Comparison of ENCODE assay signal across 8 cellular contexts in genomic region chr13:101415358-101416174, GRCh38. TPM values are rescaled to one million over a fixed set of nuclear protein-coding genes. Genes with fewer than 3 reads are reported as not detected.
DNase-seq lines count a peak whose midpoint lies in the region; ATAC-seq, FAIRE-seq and TF ChIP-seq lines count a peak whose summit lies in the region.

No MANE protein-coding gene starts in this region.

- 12 to 21% methylated on average over 27 to 42 of the region's 43 CpGs for WGBS in pancreas, 2 donors

- peak; percentile 25 to 53 (median 46) for ATAC-seq in pancreas

- no peak for TF ChIP-seq CTCF in GM13977 (IDR thresholded peaks at IDR 0.05; ENCODE audit: extremely low read depth, insufficient read depth, missing control alignments)
- TF ChIP-seq CTCF in epithelial cell of proximal tubule (conservative IDR thresholded peaks at IDR 0.05; ENCODE audit: low read depth, low read length), result no peak
- TF ChIP-seq CTCF in pancreas (IDR thresholded peaks at IDR 0.05), result no peak

- peak overlapping the region in 1 of 4 donors; percentile 5 for H3K27ac ChIP-seq in pancreas

- intact Hi-C loops in pancreas (cut with DNase I), result no loop called here

- in situ Hi-C loops in GM13977 (cut with MboI; ENCODE audit: low pct_unique_long_range_greater_than_20kb, low sequenced_read_pairs, unreplicated experiment), result no loop called here

- FAIRE-seq in pancreas (lab: Jason Lieb, UNC), result no peak

- no peaks in the 10 kb centered on the region for H3K27me3 ChIP-seq in pancreas

- peak; percentile 13 for DNase-seq in GM13977 (ENCODE audit: low spot score)
- peak; percentile 75 for DNase-seq in NCI-H1092 treated with DMSO at 0.1 percent for 48 hours (lab: John Stamatoyannopoulos, UW)
- no peak for DNase-seq in epithelial cell of proximal tubule (ENCODE audit: low read depth)
- peak in 3 of 6 donors; percentile 19 to 71 (median 58) for DNase-seq in pancreas
- no peak for DNase-seq in stimulated activated CD4-positive, alpha-beta T cell treated with anti-CD3 and anti-CD28 coated beads, Interleukin-15, amount 100 ng/mL, for 24 hours
- DNase-seq in GM19238 (ENCODE audit: insufficient read length, low spot score), result no peak
- DNase-seq in HEK293T (ENCODE audit: extremely low spot score), result no peak
- no peak for DNase-seq in stimulated activated CD4-positive, alpha-beta T cell treated with anti-CD3 and anti-CD28 coated beads, Interleukin-4, amount 100 ng/mL, for 4 hours

- POLR2A ChIA-PET in HEK293T (lab: Yijun Ruan, JAX), result no interaction called here

- H3K4me1 ChIP-seq in pancreas, result peaks cover 0 to 5% (median 3%) of the 10 kb centered on the region in 3 donors

- CTCF ChIA-PET in HEK293T (lab: Yijun Ruan, JAX), result no interaction called here

- H3K4me3 ChIP-seq in epithelial cell of proximal tubule (ENCODE audit: low read depth, low read length), result peak overlapping the region; percentile 59
- H3K4me3 ChIP-seq in pancreas, result peak overlapping the region; percentile 43 to 64 (median 46)

- H3K9me3 ChIP-seq in pancreas, result no peaks in the 10 kb centered on the region

- no peaks in the 10 kb centered on the region for H3K36me3 ChIP-seq in pancreas

TF ChIP-seq in HEK293T, 16 proteins besides CTCF, POLR2A, EP300 and RAD21:
- TF ChIP-seq NFRKB (IDR thresholded peaks at IDR 0.05), result no peak
- TF ChIP-seq LEF1 (IDR thresholded peaks at IDR 0.05; ENCODE audit: borderline replicate concordance), result no peak
- TF ChIP-seq SUZ12 (IDR thresholded peaks at IDR 0.05), result no peak
- no peak for TF ChIP-seq BHLHE40 (IDR thresholded peaks at IDR 0.05; ENCODE audit: borderline replicate concordance)
- TF ChIP-seq ZNF384 (IDR thresholded peaks at IDR 0.05), result no peak
- TF ChIP-seq CTBP1 (IDR thresholded peaks at IDR 0.05; ENCODE audit: borderline replicate concordance), result no peak
- no peak for TF ChIP-seq L3MBTL2 (conservative IDR thresholded peaks at IDR 0.05)
- TF ChIP-seq SP1 (IDR thresholded peaks at IDR 0.05), result no peak
- no peak for TF ChIP-seq FOXK2 (IDR thresholded peaks at IDR 0.05)
- no peak for TF ChIP-seq FOXA1 (IDR thresholded peaks at IDR 0.05)
- TF ChIP-seq, protein P1, sequence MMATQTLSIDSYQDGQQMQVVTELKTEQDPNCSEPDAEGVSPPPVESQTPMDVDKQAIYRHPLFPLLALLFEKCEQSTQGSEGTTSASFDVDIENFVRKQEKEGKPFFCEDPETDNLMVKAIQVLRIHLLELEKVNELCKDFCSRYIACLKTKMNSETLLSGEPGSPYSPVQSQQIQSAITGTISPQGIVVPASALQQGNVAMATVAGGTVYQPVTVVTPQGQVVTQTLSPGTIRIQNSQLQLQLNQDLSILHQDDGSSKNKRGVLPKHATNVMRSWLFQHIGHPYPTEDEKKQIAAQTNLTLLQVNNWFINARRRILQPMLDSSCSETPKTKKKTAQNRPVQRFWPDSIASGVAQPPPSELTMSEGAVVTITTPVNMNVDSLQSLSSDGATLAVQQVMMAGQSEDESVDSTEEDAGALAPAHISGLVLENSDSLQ (IDR thresholded peaks at IDR 0.05), result no peak
- TF ChIP-seq ELF4 (IDR thresholded peaks at IDR 0.05), result no peak
- TF ChIP-seq ARNT (IDR thresholded peaks at IDR 0.05), result no peak
- no peak for TF ChIP-seq HDGF (IDR thresholded peaks at IDR 0.05; ENCODE audit: borderline replicate concordance)
- no peak for TF ChIP-seq TARDBP (IDR thresholded peaks at IDR 0.05)
- TF ChIP-seq FOXM1 (IDR thresholded peaks at IDR 0.05; ENCODE audit: borderline replicate concordance), result no peak

RNA-seq across cellular contexts. Expression of gene NALCN, which starts 0.7 kb away (rescaled TPM):
- total RNA-seq in epithelial cell of proximal tubule (0.35 and 3.8 TPM in 2 replicates), pancreas (1 to 10 TPM in 3 of 6 donors, under 1 TPM in 3; 0.51 to 5.1 (median 1.2) TPM)
- polyA plus RNA-seq in pancreas, result 1 to 10 TPM; 2.4 to 2.7 TPM

RNA-seq across cellular contexts. Expression of gene ITGBL1, which starts 36.9 kb away (rescaled TPM):
- total RNA-seq in epithelial cell of proximal tubule (0.94 and 1.1 TPM in 2 replicates), pancreas (1 to 10 TPM in 3 of 6 donors, under 1 TPM in 3; 0.63 to 9.5 (median 1.4) TPM)
- 1 to 10 TPM; 1.5 to 1.6 TPM for polyA plus RNA-seq in pancreas

Comparison
In these comparisons a context has a peak if more than half of its experiments do, and no peak if none do; other contexts are left out.
1. DNase-seq: peak in GM13977 (single experiment) and NCI-H1092 treated with DMSO at 0.1 percent for 48 hours (single experiment); none in epithelial cell of proximal tubule (single experiment), stimulated activated CD4-positive, alpha-beta T cell treated with anti-CD3 and anti-CD28 coated beads, Interleukin-15, amount 100 ng/mL, for 24 hours (single experiment), GM19238 (single experiment), HEK293T (single experiment) and stimulated activated CD4-positive, alpha-beta T cell treated with anti-CD3 and anti-CD28 coated beads, Interleukin-4, amount 100 ng/mL, for 4 hours (0 of 2).